Comparison of ENCODE assay signal across 24 cellular contexts in genomic region chr1:220321758-220322157, GRCh38.
"Had no signal": no experiment of that assay in that cellular context is flagged by ENCODE, and none has a peak within 500 bp of the region (broad histone marks: within the 10 kb centered on the region; RNA-seq: fewer than 3 reads in every experiment).

No MANE protein-coding gene starts in this region.

- H3K4me3 Mint-ChIP-seq: activated CD4-positive, alpha-beta memory T cell treated with anti-CD3 and anti-CD28 coated beads, Interleukin-2, amount 10 ng/mL, durations not matched to agents 7 days and 5 days; activated CD4-positive, alpha-beta T cell treated with anti-CD3 and anti-CD28 coated beads, Interleukin-2, amount 10 ng/mL, durations not matched to agents 7 days and 5 days; activated naive CD4-positive, alpha-beta T cell treated with anti-CD3 and anti-CD28 coated beads, Interleukin-2, amount 50 U/mL, for 24 hours; activated naive CD8-positive, alpha-beta T cell treated with anti-CD3 and anti-CD28 coated beads, Interleukin-2, amount 50 U/mL, for 24 hours; dendritic cell treated with granulocyte-macrophage colony-stimulating factor and Interleukin-4, amounts not matched to agents 40 ng/mL and 50 ng/mL, for 4 days; endodermal cell; neural crest cell had no signal

- DNase-seq: activated CD4-positive, alpha-beta memory T cell treated with anti-CD3 and anti-CD28 coated beads, Interleukin-2, amount 10 ng/mL, durations not matched to agents 7 days and 5 days; activated CD4-positive, alpha-beta T cell treated with anti-CD3 and anti-CD28 coated beads for 1 hour; activated CD4-positive, alpha-beta T cell treated with anti-CD3 and anti-CD28 coated beads, Interleukin-2, amount 10 ng/mL, durations not matched to agents 7 days and 5 days; activated naive CD8-positive, alpha-beta T cell treated with anti-CD3 and anti-CD28 coated beads, Interleukin-2, amount 50 U/mL, for 24 hours; activated T-cell treated with anti-CD3 and anti-CD28 coated beads, Interleukin-2, amount 50 U/mL, for 48 hours; amygdala; central memory CD4-positive, alpha-beta T cell; endodermal cell; foreskin keratinocyte; left lung; lower lobe of right lung; naive B cell; right cardiac atrium; spleen; stimulated activated naive CD4-positive, alpha-beta T cell; T-helper 9 cell; testis; transverse colon had no signal

- H3K27me3 Mint-ChIP-seq: activated CD4-positive, alpha-beta memory T cell treated with anti-CD3 and anti-CD28 coated beads, Interleukin-2, amount 10 ng/mL, durations not matched to agents 7 days and 5 days; activated CD4-positive, alpha-beta T cell treated with anti-CD3 and anti-CD28 coated beads, Interleukin-2, amount 10 ng/mL, durations not matched to agents 7 days and 5 days had no signal

- H3K9me3 ChIP-seq: breast epithelium, left lung, lower lobe of right lung, spleen, testis, transverse colon had no signal

- ATAC-seq: activated naive CD8-positive, alpha-beta T cell treated with anti-CD3 and anti-CD28 coated beads, Interleukin-2, amount 50 U/mL, for 24 hours; esophagus mucosa; foreskin keratinocyte; left lung; right cardiac atrium had no signal

- H3K27me3 ChIP-seq: breast epithelium, foreskin keratinocyte, left lung, spleen, testis, transverse colon had no signal

- H3K4me1 ChIP-seq: breast epithelium, left lung, lower lobe of right lung, spleen, testis, transverse colon had no signal

- H3K9me3 Mint-ChIP-seq: activated CD4-positive, alpha-beta memory T cell treated with anti-CD3 and anti-CD28 coated beads, Interleukin-2, amount 10 ng/mL, durations not matched to agents 7 days and 5 days; activated CD4-positive, alpha-beta T cell treated with anti-CD3 and anti-CD28 coated beads, Interleukin-2, amount 10 ng/mL, durations not matched to agents 7 days and 5 days; activated naive CD4-positive, alpha-beta T cell treated with anti-CD3 and anti-CD28 coated beads, Interleukin-2, amount 50 U/mL, for 24 hours; activated naive CD8-positive, alpha-beta T cell treated with anti-CD3 and anti-CD28 coated beads, Interleukin-2, amount 50 U/mL, for 24 hours; activated T-helper 2 cell treated with anti-CD3 and anti-CD28 coated beads, Interferon-gamma antibody, Interleukin-2, Interleukin-4, amounts not matched to agents 10 μg/mL and 5 μg/mL and 100 μg/mL, durations not matched to agents 14 hours and 24 hours and 36 hours; dendritic cell treated with granulocyte-macrophage colony-stimulating factor and Interleukin-4, amounts not matched to agents 40 ng/mL and 50 ng/mL, for 4 days; endodermal cell; naive B cell; neural crest cell had no signal

- H3K27ac Mint-ChIP-seq: activated CD4-positive, alpha-beta memory T cell treated with anti-CD3 and anti-CD28 coated beads, Interleukin-2, amount 10 ng/mL, durations not matched to agents 7 days and 5 days; activated CD4-positive, alpha-beta T cell treated with anti-CD3 and anti-CD28 coated beads, Interleukin-2, amount 10 ng/mL, durations not matched to agents 7 days and 5 days; activated naive CD4-positive, alpha-beta T cell treated with anti-CD3 and anti-CD28 coated beads, Interleukin-2, amount 50 U/mL, for 24 hours; activated naive CD8-positive, alpha-beta T cell treated with anti-CD3 and anti-CD28 coated beads, Interleukin-2, amount 50 U/mL, for 24 hours; activated T-helper 2 cell treated with anti-CD3 and anti-CD28 coated beads, Interferon-gamma antibody, Interleukin-2, Interleukin-4, amounts not matched to agents 10 μg/mL and 5 μg/mL and 100 μg/mL, durations not matched to agents 14 hours and 24 hours and 36 hours; dendritic cell treated with granulocyte-macrophage colony-stimulating factor and Interleukin-4, amounts not matched to agents 40 ng/mL and 50 ng/mL, for 4 days; endodermal cell; naive B cell had no signal

- H3K4me1 Mint-ChIP-seq: activated CD4-positive, alpha-beta memory T cell treated with anti-CD3 and anti-CD28 coated beads, Interleukin-2, amount 10 ng/mL, durations not matched to agents 7 days and 5 days; activated CD4-positive, alpha-beta T cell treated with anti-CD3 and anti-CD28 coated beads, Interleukin-2, amount 10 ng/mL, durations not matched to agents 7 days and 5 days; activated naive CD4-positive, alpha-beta T cell treated with anti-CD3 and anti-CD28 coated beads, Interleukin-2, amount 50 U/mL, for 24 hours; activated naive CD8-positive, alpha-beta T cell treated with anti-CD3 and anti-CD28 coated beads, Interleukin-2, amount 50 U/mL, for 24 hours; endodermal cell; naive B cell; neural crest cell had no signal

- H3K4me3 ChIP-seq: breast epithelium, left lung, lower lobe of right lung, spleen, testis, transverse colon had no signal

- H3K36me3 ChIP-seq: breast epithelium, left lung, lower lobe of right lung, spleen, transverse colon had no signal

- H3K27ac ChIP-seq: breast epithelium, foreskin keratinocyte, left lung, lower lobe of right lung, spleen, testis, transverse colon had no signal

- H3K36me3 Mint-ChIP-seq: activated naive CD4-positive, alpha-beta T cell treated with anti-CD3 and anti-CD28 coated beads, Interleukin-2, amount 50 U/mL, for 24 hours; naive B cell had no signal
